Comparison of ENCODE assay signal across 20 cellular contexts in genomic region chr1:47867447-47868347, GRCh38.
DNase-seq lines count a peak whose midpoint lies in the region; ATAC-seq and TF ChIP-seq lines count a peak whose summit lies in the region.
"Had no signal": no experiment of that assay in that cellular context is flagged by ENCODE, and none has a peak within 500 bp of the region (broad histone marks: within the 10 kb centered on the region; RNA-seq: fewer than 3 reads in every experiment).

No MANE protein-coding gene starts in this region.

- no peak for TF ChIP-seq POLR2A in breast epithelium (IDR thresholded peaks at IDR 0.05)

- H2AFZ ChIP-seq in hepatocyte, result no peak overlapping the region
- H2AFZ ChIP-seq: GM23248 had no signal

- 56% methylated on average over 7 of the region's 7 CpGs for WGBS in hepatocyte (ENCODE audit: low lambda C conversion rate, missing lambda C conversion rate)

- H3K4me1 ChIP-seq in hepatocyte (ENCODE audit: insufficient read depth) (peaks cover 46% of the 10 kb centered on the region), breast epithelium (no peaks in the 10 kb centered on the region)

- intact Hi-C loops in breast epithelium (cut with DNase I; ENCODE audit: low total_unique reads), result no loop called here

- H3K4me2 ChIP-seq in hepatocyte, result peak overlapping the region; percentile 49
- H3K4me2 ChIP-seq: A549 had no signal

- H3K4me3 ChIP-seq in hepatocyte (no peak overlapping the region), breast epithelium (no peak overlapping the region)
- H3K4me3 ChIP-seq: A549, GM12878, GM23248 had no signal

- H3K9me3 ChIP-seq in hepatocyte (ENCODE audit: low read depth) (no peaks in the 10 kb centered on the region), breast epithelium (no peaks in the 10 kb centered on the region)
- H3K9me3 ChIP-seq: A549 had no signal

- H3K27ac ChIP-seq in hepatocyte (peak overlapping the region; percentile 93), breast epithelium (peak overlapping the region in 1 of 2 donors; percentile 25)
- H3K27ac ChIP-seq: 22Rv1, A549, GM23248 had no signal

- H3K4me1 Mint-ChIP-seq in nephron, result peaks cover 51% of the 10 kb centered on the region

- H3K27me3 Mint-ChIP-seq in nephron (ENCODE audit: low read depth), result peaks cover 26% of the 10 kb centered on the region

- TF ChIP-seq CTCF in hepatocyte (IDR thresholded peaks at IDR 0.05; ENCODE audit: poor library complexity) (no peak), nephron (IDR thresholded peaks at IDR 0.05; ENCODE audit: unreplicated experiment in 3 of 3) (no peak), breast epithelium (IDR thresholded peaks at IDR 0.05) (no peak)

- peak overlapping the region; percentile 34 to 66 (median 60) for H3K27ac Mint-ChIP-seq in nephron
- H3K27ac Mint-ChIP-seq: CD8-positive, alpha-beta T cell had no signal

- no peaks in the 10 kb centered on the region for H3K79me2 ChIP-seq in hepatocyte

- H3K36me3 Mint-ChIP-seq in nephron (ENCODE audit: low read depth), result no peaks in the 10 kb centered on the region
- H3K36me3 Mint-ChIP-seq: CD8-positive, alpha-beta T cell had no signal

- no peak overlapping the region for H3K4me3 Mint-ChIP-seq in nephron
- H3K4me3 Mint-ChIP-seq: CD8-positive, alpha-beta T cell had no signal

- H3K36me3 ChIP-seq in hepatocyte (replicated peaks; ENCODE audit: insufficient read depth, low read depth), result no peaks in the 10 kb centered on the region
- H3K36me3 ChIP-seq in breast epithelium, result no peaks in the 10 kb centered on the region

- no peaks in the 10 kb centered on the region for H3K9me2 ChIP-seq in hepatocyte (replicated peaks; ENCODE audit: insufficient read depth)

- H3K9me3 Mint-ChIP-seq in nephron, result no peaks in the 10 kb centered on the region
- H3K9me3 Mint-ChIP-seq: CD8-positive, alpha-beta T cell had no signal

- ATAC-seq in GM21526 (IDR thresholded peaks at IDR 0.05; ENCODE audit: low FRiP score, unreplicated experiment), result no peak
- ATAC-seq: A549; CD8-positive, alpha-beta T cell; GM12878 had no signal

- DNase-seq in NCI-H2029 treated with DMSO at 0.1 percent for 48 hours (lab: John Stamatoyannopoulos, UW) (peak; percentile 53), NCI-H2029 (lab: John Stamatoyannopoulos, UW) (no peak), hepatocyte (ENCODE audit: low spot score) (no peak), breast epithelium (ENCODE audit: low spot score in 2 of 2) (no peak), iPS-NIHi7 (ENCODE audit: extremely low spot score) (no peak), DMS 273 (lab: John Stamatoyannopoulos, UW; ENCODE audit: unreplicated experiment) (no peak)
- DNase-seq: AML-193; Calu3; CD8-positive, alpha-beta T cell; DMS 273 treated with DMSO at 0.1 percent for 48 hours; DND-41; EL; GM23248; HCEC 1CT; IMR-90 had no signal

- no peaks in the 10 kb centered on the region for H4K20me1 ChIP-seq in hepatocyte (ENCODE audit: insufficient read depth, poor library complexity, severe bottlenecking)

- H3K27me3 ChIP-seq in hepatocyte (no peaks in the 10 kb centered on the region), breast epithelium (no peaks in the 10 kb centered on the region)
